Comparison of ENCODE assay signal across 27 cellular contexts in the genomic region with DNA sequence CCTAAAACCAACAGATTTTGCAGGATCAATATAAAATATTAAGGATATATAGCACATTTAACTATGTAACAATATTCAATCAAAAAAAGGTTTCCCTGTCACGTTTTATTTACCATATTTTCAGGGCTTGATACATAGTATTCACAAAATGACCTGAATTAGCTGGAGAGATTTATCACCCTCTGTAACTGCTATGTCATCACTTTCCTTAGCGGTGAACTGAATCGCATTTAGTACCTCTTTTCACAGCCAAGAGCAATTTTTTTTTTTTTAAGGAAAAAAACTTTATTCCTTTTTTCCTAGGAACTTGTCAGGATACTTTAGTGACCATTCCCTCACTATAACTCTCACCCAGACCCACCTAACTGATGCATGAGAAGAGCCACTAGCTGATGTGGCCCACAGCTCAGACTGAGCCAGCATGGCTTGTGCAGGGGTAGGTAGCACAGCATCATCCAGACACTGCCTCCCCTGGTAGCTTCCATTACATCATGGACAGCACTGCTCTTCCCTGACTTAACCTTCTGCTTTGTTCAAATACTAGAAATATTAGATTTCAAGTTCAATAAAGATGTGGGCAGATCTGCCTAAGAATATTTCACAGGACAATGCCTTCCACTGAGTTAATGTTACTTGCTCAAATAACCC. TPM values are rescaled to one million over a fixed set of nuclear protein-coding genes. Genes with fewer than 3 reads are reported as not detected.
"Had no signal": no experiment of that assay in that cellular context is flagged by ENCODE, and none has a peak within 500 bp of the region (broad histone marks: within the 10 kb centered on the region; RNA-seq: fewer than 3 reads in every experiment).

No MANE protein-coding gene starts in this region.

- H3K27ac ChIP-seq: gastroesophageal sphincter, hepatocyte, left ventricle myocardium inferior, right atrium auricular region, spleen, vagina, VCaP had no signal

- H3K27me3 ChIP-seq: gastroesophageal sphincter, hepatocyte, right atrium auricular region, spleen, vagina had no signal

- H3K36me3 ChIP-seq: vagina had no signal

- H3K27ac Mint-ChIP-seq: activated CD4-positive, alpha-beta memory T cell treated with anti-CD3 and anti-CD28 coated beads, Interleukin-2, amount 10 ng/mL, durations not matched to agents 7 days and 5 days; activated CD4-positive, alpha-beta T cell treated with anti-CD3 and anti-CD28 coated beads, Interleukin-2, amount 10 ng/mL, durations not matched to agents 24 days and 14 days; activated naive CD4-positive, alpha-beta T cell treated with anti-CD3 and anti-CD28 coated beads, Interleukin-2, amount 50 U/mL, for 24 hours; activated naive CD8-positive, alpha-beta T cell treated with anti-CD3 and anti-CD28 coated beads, Interleukin-2, amount 50 U/mL, for 24 hours; activated T-helper 17 cell treated with anti-CD3 and anti-CD28 coated beads, Interleukin-2, amount 50 U/mL, for 72 hours; stimulated activated naive CD8-positive, alpha-beta T cell treated with anti-CD3 and anti-CD28 coated beads, Interleukin-15, Interleukin-2, amounts not matched to agents 100 ng/mL and 50 ng/mL, for 24 hours; type B pancreatic cell had no signal

- H3K4me1 ChIP-seq: gastroesophageal sphincter, left ventricle myocardium inferior, right atrium auricular region, spleen, vagina had no signal

- DNase-seq: activated CD4-positive, alpha-beta memory T cell treated with anti-CD3 and anti-CD28 coated beads, Interleukin-2, amount 10 ng/mL, durations not matched to agents 7 days and 5 days; activated CD4-positive, alpha-beta T cell treated with anti-CD3 and anti-CD28 coated beads, Interleukin-2, amount 10 ng/mL, durations not matched to agents 24 days and 14 days; activated CD4-positive, CD25-positive, alpha-beta regulatory T cell treated with anti-CD3 and anti-CD28 coated beads, Interleukin-2, amount 50 U/mL, for 72 hours; activated CD8-positive, alpha-beta memory T cell treated with anti-CD3 and anti-CD28 coated beads, Interleukin-2, amount 50 U/mL, for 48 hours; activated naive CD8-positive, alpha-beta T cell treated with anti-CD3 and anti-CD28 coated beads, Interleukin-2, amount 50 U/mL, for 24 hours; activated T-cell treated with anti-CD3 and anti-CD28 coated beads, Interleukin-2, amount 50 U/mL, for 4 hours; amygdala; islet precursor cell; left ventricle myocardium inferior; natural killer cell; spleen; stimulated activated CD4-positive, alpha-beta T cell treated with anti-CD3 and anti-CD28 coated beads, Interleukin-2, amount 100 ng/mL, for 48 hours; substantia nigra had no signal

- H3K9me3 Mint-ChIP-seq: activated CD4-positive, alpha-beta memory T cell treated with anti-CD3 and anti-CD28 coated beads, Interleukin-2, amount 10 ng/mL, durations not matched to agents 7 days and 5 days; activated naive CD4-positive, alpha-beta T cell treated with anti-CD3 and anti-CD28 coated beads, Interleukin-2, amount 50 U/mL, for 24 hours; activated naive CD8-positive, alpha-beta T cell treated with anti-CD3 and anti-CD28 coated beads, Interleukin-2, amount 50 U/mL, for 24 hours; activated T-cell treated with anti-CD3 and anti-CD28 coated beads, Interleukin-2, amount 50 U/mL, for 4 hours; activated T-helper 17 cell treated with anti-CD3 and anti-CD28 coated beads, Interleukin-2, amount 50 U/mL, for 72 hours; natural killer cell; stimulated activated naive CD8-positive, alpha-beta T cell treated with anti-CD3 and anti-CD28 coated beads, Interleukin-15, Interleukin-2, amounts not matched to agents 100 ng/mL and 50 ng/mL, for 24 hours; type B pancreatic cell had no signal

- H3K9me3 ChIP-seq: gastroesophageal sphincter, left ventricle myocardium inferior, right atrium auricular region, spleen, vagina had no signal

- H3K4me3 Mint-ChIP-seq: activated CD4-positive, alpha-beta memory T cell treated with anti-CD3 and anti-CD28 coated beads, Interleukin-2, amount 10 ng/mL, durations not matched to agents 7 days and 5 days; activated CD4-positive, alpha-beta T cell treated with anti-CD3 and anti-CD28 coated beads, Interleukin-2, amount 10 ng/mL, durations not matched to agents 24 days and 14 days; activated naive CD4-positive, alpha-beta T cell treated with anti-CD3 and anti-CD28 coated beads, Interleukin-2, amount 50 U/mL, for 24 hours; activated naive CD8-positive, alpha-beta T cell treated with anti-CD3 and anti-CD28 coated beads, Interleukin-2, amount 50 U/mL, for 24 hours; activated T-cell treated with anti-CD3 and anti-CD28 coated beads, Interleukin-2, amount 50 U/mL, for 4 hours; activated T-helper 17 cell treated with anti-CD3 and anti-CD28 coated beads, Interleukin-2, amount 50 U/mL, for 72 hours; natural killer cell; stimulated activated naive CD8-positive, alpha-beta T cell treated with anti-CD3 and anti-CD28 coated beads, Interleukin-15, Interleukin-2, amounts not matched to agents 100 ng/mL and 50 ng/mL, for 24 hours; type B pancreatic cell had no signal

- H3K4me1 Mint-ChIP-seq: activated CD4-positive, alpha-beta memory T cell treated with anti-CD3 and anti-CD28 coated beads, Interleukin-2, amount 10 ng/mL, durations not matched to agents 7 days and 5 days; activated CD4-positive, alpha-beta T cell treated with anti-CD3 and anti-CD28 coated beads, Interleukin-2, amount 10 ng/mL, durations not matched to agents 24 days and 14 days; activated naive CD4-positive, alpha-beta T cell treated with anti-CD3 and anti-CD28 coated beads, Interleukin-2, amount 50 U/mL, for 24 hours; activated naive CD8-positive, alpha-beta T cell treated with anti-CD3 and anti-CD28 coated beads, Interleukin-2, amount 50 U/mL, for 24 hours; activated T-helper 17 cell treated with anti-CD3 and anti-CD28 coated beads, Interleukin-2, amount 50 U/mL, for 72 hours; natural killer cell had no signal

- H3K4me2 ChIP-seq: hepatocyte had no signal

- H3K79me2 ChIP-seq: hepatocyte had no signal

- H3K27me3 Mint-ChIP-seq: activated CD4-positive, alpha-beta memory T cell treated with anti-CD3 and anti-CD28 coated beads, Interleukin-2, amount 10 ng/mL, durations not matched to agents 7 days and 5 days; activated CD4-positive, alpha-beta T cell treated with anti-CD3 and anti-CD28 coated beads, Interleukin-2, amount 10 ng/mL, durations not matched to agents 24 days and 14 days; activated naive CD4-positive, alpha-beta T cell treated with anti-CD3 and anti-CD28 coated beads, Interleukin-2, amount 50 U/mL, for 24 hours; activated naive CD8-positive, alpha-beta T cell treated with anti-CD3 and anti-CD28 coated beads, Interleukin-2, amount 50 U/mL, for 24 hours; activated T-helper 17 cell treated with anti-CD3 and anti-CD28 coated beads, Interleukin-2, amount 50 U/mL, for 72 hours; stimulated activated naive CD8-positive, alpha-beta T cell treated with anti-CD3 and anti-CD28 coated beads, Interleukin-15, Interleukin-2, amounts not matched to agents 100 ng/mL and 50 ng/mL, for 24 hours; type B pancreatic cell had no signal

- H3K4me3 ChIP-seq: gastroesophageal sphincter, hepatocyte, left ventricle myocardium inferior, lung, right atrium auricular region, spleen, vagina had no signal

- ATAC-seq: activated naive CD8-positive, alpha-beta T cell treated with anti-CD3 and anti-CD28 coated beads, Interleukin-2, amount 50 U/mL, for 24 hours; activated T-cell treated with anti-CD3 and anti-CD28 coated beads, Interleukin-2, amount 50 U/mL, for 4 hours; activated T-helper 17 cell treated with anti-CD3 and anti-CD28 coated beads, Interleukin-2, amount 50 U/mL, for 72 hours; gastroesophageal sphincter; natural killer cell had no signal

- H2AFZ ChIP-seq: hepatocyte had no signal

RNA-seq across cellular contexts. Expression of a gene that starts 17.0 kb away (rescaled TPM):
- total RNA-seq: activated CD4-positive, alpha-beta T cell treated with anti-CD3 and anti-CD28 coated beads, Interleukin-2, amount 10 ng/mL, durations not matched to agents 24 days and 14 days; endothelial cell of umbilical vein; fibroblast of lung; fibroblast of villous mesenchyme; hepatocyte; pulmonary artery endothelial cell; vagina had no signal
- polyA plus RNA-seq: hepatocyte had no signal
